ENCODE assay signal across 19 cellular contexts in genomic region chr1:239947789-239948188, GRCh38.
DNase-seq lines count a peak whose midpoint lies in the region; ATAC-seq, FAIRE-seq and TF ChIP-seq lines count a peak whose summit lies in the region.
"Had no signal": no experiment of that assay in that cellular context is flagged by ENCODE, and none has a peak within 500 bp of the region (broad histone marks: within the 10 kb centered on the region; RNA-seq: fewer than 3 reads in every experiment).

No MANE protein-coding gene starts in this region.

- H3K4me1 ChIP-seq in SK-N-SH (ENCODE audit: control insufficient read depth in 1 of 2, insufficient read depth in 2 of 2, low read depth in 1 of 2, low read length in 1 of 2) (no peaks in the 10 kb centered on the region; a peak in 2 of 4 replicates), small intestine (ENCODE audit: control insufficient read depth in 2 of 2, insufficient read depth in 1 of 2, low read depth in 1 of 2, low read length in 1 of 2) (no peaks in the 10 kb centered on the region), heart right ventricle (no peaks in the 10 kb centered on the region)
- H3K4me1 ChIP-seq: Caco-2 had no signal

- no peak overlapping the region for H3K4me2 ChIP-seq in SK-N-SH

- no peak for TF ChIP-seq EP300 in SK-N-SH (IDR thresholded peaks at IDR 0.05; ENCODE audit: borderline replicate concordance in 1 of 2, low read depth in 1 of 2, low read length in 1 of 2)

- POLR2A ChIA-PET in SK-N-SH (lab: Yijun Ruan, JAX) = no interaction called here

- no peak overlapping the region for H3K9ac ChIP-seq in SK-N-SH

- DNase-seq in ELR (ENCODE audit: low read depth) (peak; percentile 47), SK-N-SH (no peak), fibroblast of mammary gland (ENCODE audit: low read depth) (peak; percentile 24), small intestine (no peak), OCI-M1 (lab: John Stamatoyannopoulos, UW) (no peak), ecto neural progenitor cell (ENCODE audit: low spot score) (no peak), heart right ventricle (no peak)
- DNase-seq: Caco-2; CD4-positive, CD25-positive, alpha-beta regulatory T cell; DMS153; KBM-7; NCI-H1048; NCI-H146; NCI-H2081; NCI-H510A; NCI-H82; Peyer's patch had no signal

- WGBS in SK-N-SH (ENCODE audit: low lambda C conversion rate) = 51% methylated on average over 2 of the region's 2 CpGs
- WGBS in small intestine, 3 donors = 69 to 85% (median 80%) methylated on average over 2 of the region's 2 CpGs
- WGBS in heart right ventricle, 2 donors = 76 to 78% methylated on average over 2 of the region's 2 CpGs

- no peak for FAIRE-seq in small intestine (lab: Jason Lieb, UNC)

- H3K27me3 ChIP-seq in SK-N-SH (ENCODE audit: insufficient read depth) (no peaks in the 10 kb centered on the region), small intestine (ENCODE audit: control insufficient read depth in 2 of 2, insufficient read depth in 2 of 2, low read length in 2 of 2) (no peaks in the 10 kb centered on the region), heart right ventricle (peaks cover 0 to 6% (median 0%) of the 10 kb centered on the region in 7 donors)
- H3K27me3 ChIP-seq: Peyer's patch had no signal

- H3K27ac ChIP-seq in SK-N-SH (ENCODE audit: low read depth in 2 of 2, low read length in 1 of 2) (no peak overlapping the region), small intestine (ENCODE audit: low read depth in 1 of 2, low read length in 1 of 2) (no peak overlapping the region), heart right ventricle (no peak overlapping the region)
- H3K27ac ChIP-seq: Peyer's patch, SK-N-MC had no signal

- no peak for ATAC-seq in heart right ventricle
- ATAC-seq: Right ventricle myocardium inferior had no signal

- H3K36me3 ChIP-seq in SK-N-SH (replicated peaks in 1 of 2; ENCODE audit: control insufficient read depth in 1 of 2, insufficient read depth in 2 of 2, low read length in 1 of 2) = no peaks in the 10 kb centered on the region
- no peaks in the 10 kb centered on the region for H3K36me3 ChIP-seq in small intestine (ENCODE audit: control insufficient read depth in 2 of 2, insufficient read depth in 2 of 2, low read length in 2 of 2)
- no peaks in the 10 kb centered on the region for H3K36me3 ChIP-seq in heart right ventricle
- H3K36me3 ChIP-seq: Peyer's patch had no signal

- H3K4me3 ChIP-seq in SK-N-SH (ENCODE audit: low read depth in 2 of 2, low read length in 1 of 2) (no peak overlapping the region), fibroblast of mammary gland (ENCODE audit: control insufficient read depth, low read depth, low read length) (no peak overlapping the region), small intestine (ENCODE audit: low read depth in 1 of 2, low read length in 2 of 2) (no peak overlapping the region), heart right ventricle (no peak overlapping the region)
- H3K4me3 ChIP-seq: Peyer's patch, SK-N-MC had no signal

- no peaks in the 10 kb centered on the region for H4K20me1 ChIP-seq in SK-N-SH (ENCODE audit: insufficient read depth)

- TF ChIP-seq CTCF in SK-N-SH (IDR thresholded peaks at IDR 0.05) = no peak
- no peak for TF ChIP-seq CTCF in fibroblast of mammary gland (conservative IDR thresholded peaks at IDR 0.05; ENCODE audit: control insufficient read depth, insufficient read depth, low read depth, low read length)
- no peak for TF ChIP-seq CTCF in heart right ventricle (IDR thresholded peaks at IDR 0.05)

- CTCF ChIA-PET in SK-N-SH (lab: Yijun Ruan, JAX) = interaction anchor here (1.0 kb wide), 1 partner anchor 28 kb away, joined by 4 read pairs; no protein-coding TSS in a partner anchor

- H2AFZ ChIP-seq in SK-N-SH (ENCODE audit: low read depth) = no peak overlapping the region

- no peaks in the 10 kb centered on the region for H3K9me3 ChIP-seq in SK-N-SH
- H3K9me3 ChIP-seq in small intestine (ENCODE audit: control insufficient read depth, low read depth) = no peaks in the 10 kb centered on the region
- H3K9me3 ChIP-seq in heart right ventricle = peaks cover 0 to 10% (median 0%) of the 10 kb centered on the region in 11 donors
- H3K9me3 ChIP-seq: Peyer's patch had no signal

- no peaks in the 10 kb centered on the region for H3K9me2 ChIP-seq in SK-N-SH

- intact Hi-C loops in heart right ventricle (cut with DNase I) = loop anchor here in 1 of 10 donors (5.0 kb wide), 1 partner anchor 35 kb away; no protein-coding TSS in a partner anchor

- H3F3A ChIP-seq in SK-N-SH (replicated peaks; ENCODE audit: insufficient read depth) = no peaks in the 10 kb centered on the region

- H3K79me2 ChIP-seq in SK-N-SH (ENCODE audit: insufficient read depth) = no peaks in the 10 kb centered on the region

- no peak for TF ChIP-seq RAD21 in SK-N-SH (IDR thresholded peaks at IDR 0.05; ENCODE audit: low read length)

TF ChIP-seq in SK-N-SH, 30 proteins besides CTCF, POLR2A, EP300 and RAD21:
- no peak for TF ChIP-seq FOXJ3 (CRISPR knock-in tag; IDR thresholded peaks at IDR 0.05)
- TF ChIP-seq FOSL2 (IDR thresholded peaks at IDR 0.05; ENCODE audit: borderline replicate concordance, low read depth) = peak; percentile 33; the same call in 1 of the 2 replicates
TF ChIP-seq in SK-N-SH: peak in this region for 1.

Comparison
In these comparisons a context has a peak if more than half of its experiments do, and no peak if none do; other contexts are left out.
1. DNase-seq: peak in ELR (single experiment) and fibroblast of mammary gland (single experiment); none in SK-N-SH (single experiment), small intestine (single experiment), OCI-M1 (single experiment), ecto neural progenitor cell (single experiment) and heart right ventricle (0 of 2).